Comparison of ENCODE assay signal across 17 cellular contexts in genomic region chr6:158452191-158452590, GRCh38.
"Had no signal": no experiment of that assay in that cellular context is flagged by ENCODE, and none has a peak within 500 bp of the region (broad histone marks: within the 10 kb centered on the region; RNA-seq: fewer than 3 reads in every experiment).

No MANE protein-coding gene starts in this region.

- H3K36me3 ChIP-seq: prostate gland had no signal

- H3K4me1 Mint-ChIP-seq: activated B cell treated with CpG ODN at 0.5 μM for 24 hours; activated CD4-positive, alpha-beta T cell treated with anti-CD3 and anti-CD28 coated beads, Interleukin-2, amount 10 ng/mL, durations not matched to agents 24 days and 14 days; activated naive CD4-positive, alpha-beta T cell treated with anti-CD3 and anti-CD28 coated beads, Interleukin-2, amount 50 U/mL, for 24 hours had no signal

- DNase-seq: activated B cell treated with CpG ODN at 0.5 μM for 24 hours; activated CD4-positive, alpha-beta T cell treated with anti-CD3 and anti-CD28 coated beads, Interleukin-2, amount 10 ng/mL, durations not matched to agents 24 days and 14 days; activated CD8-positive, alpha-beta memory T cell treated with anti-CD3 and anti-CD28 coated beads, Interleukin-2, amount 50 U/mL, for 4 hours; activated CD8-positive, alpha-beta T cell treated with anti-CD3 and anti-CD28 coated beads, Interleukin-2, amount 10 ng/mL, durations not matched to agents 7 days and 5 days; activated effector memory CD4-positive, alpha-beta T cell treated with anti-CD3 and anti-CD28 coated beads, Interleukin-2, amount 50 U/mL, for 16 hours; activated T-cell treated with anti-CD3 and anti-CD28 coated beads, Interleukin-2, amount 50 U/mL, for 48 hours; central memory CD4-positive, alpha-beta T cell; cortex of kidney; effector CD8-positive, alpha-beta T cell; kidney; left ventricle myocardium superior; nephron progenitor cell; right cardiac atrium; stimulated activated naive CD8-positive, alpha-beta T cell treated with anti-CD3 and anti-CD28 coated beads, Interleukin-15, Interleukin-2, amounts not matched to agents 100 U/mL and 50 U/mL, for 24 hours had no signal

- H3K27ac Mint-ChIP-seq: activated B cell treated with CpG ODN at 0.5 μM for 24 hours; activated CD4-positive, alpha-beta T cell treated with anti-CD3 and anti-CD28 coated beads, Interleukin-2, amount 10 ng/mL, durations not matched to agents 24 days and 14 days; activated CD8-positive, alpha-beta T cell treated with anti-CD3 and anti-CD28 coated beads, Interleukin-2, amount 10 ng/mL, durations not matched to agents 7 days and 5 days; activated naive CD4-positive, alpha-beta T cell treated with anti-CD3 and anti-CD28 coated beads, Interleukin-2, amount 50 U/mL, for 24 hours; nephron progenitor cell; T-helper 2 cell treated with Interferon-gamma antibody and Interleukin-4, amounts not matched to agents 5 μg/mL and 100 μg/mL, for 36 hours had no signal

- H3K4me1 ChIP-seq: prostate gland had no signal

- H3K9me3 Mint-ChIP-seq: activated B cell treated with CpG ODN at 0.5 μM for 24 hours; activated CD4-positive, alpha-beta T cell treated with anti-CD3 and anti-CD28 coated beads, Interleukin-2, amount 10 ng/mL, durations not matched to agents 24 days and 14 days; activated naive CD4-positive, alpha-beta T cell treated with anti-CD3 and anti-CD28 coated beads, Interleukin-2, amount 50 U/mL, for 24 hours; nephron progenitor cell; T-helper 2 cell treated with Interferon-gamma antibody and Interleukin-4, amounts not matched to agents 5 μg/mL and 100 μg/mL, for 36 hours had no signal

- H3K4me3 ChIP-seq: prostate gland had no signal

- H3K27me3 Mint-ChIP-seq: activated B cell treated with CpG ODN at 0.5 μM for 24 hours; activated CD4-positive, alpha-beta T cell treated with anti-CD3 and anti-CD28 coated beads, Interleukin-2, amount 10 ng/mL, durations not matched to agents 24 days and 14 days; activated naive CD4-positive, alpha-beta T cell treated with anti-CD3 and anti-CD28 coated beads, Interleukin-2, amount 50 U/mL, for 24 hours had no signal

- H3K9me3 ChIP-seq: prostate gland had no signal

- ATAC-seq: activated CD8-positive, alpha-beta T cell treated with anti-CD3 and anti-CD28 coated beads, Interleukin-2, amount 10 ng/mL, durations not matched to agents 7 days and 5 days; left ventricle myocardium superior; right cardiac atrium; stimulated activated naive CD8-positive, alpha-beta T cell treated with anti-CD3 and anti-CD28 coated beads, Interleukin-15, Interleukin-2, amounts not matched to agents 100 U/mL and 50 U/mL, for 24 hours had no signal

- H3K4me3 Mint-ChIP-seq: activated B cell treated with CpG ODN at 0.5 μM for 24 hours; activated CD4-positive, alpha-beta T cell treated with anti-CD3 and anti-CD28 coated beads, Interleukin-2, amount 10 ng/mL, durations not matched to agents 24 days and 14 days; activated CD8-positive, alpha-beta T cell treated with anti-CD3 and anti-CD28 coated beads, Interleukin-2, amount 10 ng/mL, durations not matched to agents 7 days and 5 days; activated naive CD4-positive, alpha-beta T cell treated with anti-CD3 and anti-CD28 coated beads, Interleukin-2, amount 50 U/mL, for 24 hours; nephron progenitor cell; T-helper 2 cell treated with Interferon-gamma antibody and Interleukin-4, amounts not matched to agents 5 μg/mL and 100 μg/mL, for 36 hours had no signal

- H3K27ac ChIP-seq: prostate gland had no signal
